Comparison of ENCODE assay signal across 13 cellular contexts in the genomic region with DNA sequence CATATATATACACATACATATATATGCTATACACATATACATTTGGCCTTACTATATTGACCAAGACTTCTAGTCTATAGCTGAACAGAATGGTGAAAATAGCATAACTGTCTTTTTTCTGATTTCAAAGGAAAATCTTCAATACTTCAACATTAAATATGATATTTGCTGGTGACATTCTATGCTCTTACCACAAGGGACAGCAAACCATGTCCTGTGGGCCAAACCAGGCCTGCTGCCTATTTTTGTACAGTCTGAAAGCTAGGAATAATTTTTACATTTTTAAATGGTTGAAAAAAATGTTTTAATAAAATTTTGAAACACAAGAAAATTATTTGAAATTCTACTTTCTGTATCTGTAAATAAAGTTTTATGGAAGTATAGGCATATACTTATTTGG.
DNase-seq lines count a peak whose midpoint lies in the region; ATAC-seq, FAIRE-seq and TF ChIP-seq lines count a peak whose summit lies in the region.
"Had no signal": no experiment of that assay in that cellular context is flagged by ENCODE, and none has a peak within 500 bp of the region (broad histone marks: within the 10 kb centered on the region; RNA-seq: fewer than 3 reads in every experiment).

No MANE protein-coding gene starts in this region.

- H4K91ac ChIP-seq in IMR-90 (ENCODE audit: insufficient read depth, low read depth, low read length), result no peak overlapping the region

- no peaks in the 10 kb centered on the region for H3K36me3 ChIP-seq in IMR-90 (ENCODE audit: control insufficient read depth, insufficient read depth, low read length)
- no peaks in the 10 kb centered on the region for H3K36me3 ChIP-seq in K562 (ENCODE audit: control insufficient read depth, insufficient read depth, low read length)
- H3K36me3 ChIP-seq: gastroesophageal sphincter, thyroid gland had no signal

- H3K4me3 ChIP-seq in IMR-90 (ENCODE audit: insufficient read depth, low read depth, low read length) (no peak overlapping the region), K562 (no peak overlapping the region)
- H3K4me3 ChIP-seq: gastroesophageal sphincter, thyroid gland had no signal

- H2BK20ac ChIP-seq in IMR-90 (ENCODE audit: low read depth, low read length), result no peak overlapping the region

- no peaks in the 10 kb centered on the region for H4K20me1 ChIP-seq in IMR-90 (ENCODE audit: insufficient read depth, low read length)
- no peaks in the 10 kb centered on the region for H4K20me1 ChIP-seq in K562 (replicated peaks; ENCODE audit: control insufficient read depth, insufficient read depth, low read length)

- H3K27ac ChIP-seq in IMR-90 (ENCODE audit: insufficient read depth, low read length), result no peak overlapping the region
- no peak overlapping the region for H3K27ac ChIP-seq in K562 (ENCODE audit: extremely low read depth, low read depth, low read length)
- H3K27ac ChIP-seq: gastroesophageal sphincter, thyroid gland had no signal

- no peaks in the 10 kb centered on the region for H3K79me2 ChIP-seq in K562 (ENCODE audit: control insufficient read depth, insufficient read depth, low read length)

- H4K5ac ChIP-seq in IMR-90 (ENCODE audit: low read depth, low read length), result no peak overlapping the region

- H3K56ac ChIP-seq in IMR-90 (ENCODE audit: extremely low read depth, insufficient read depth, low read length), result no peak overlapping the region

- H2AFZ ChIP-seq in IMR-90 (replicated peaks; ENCODE audit: low read length, poor library complexity) (no peak overlapping the region), K562 (ENCODE audit: low read depth, low read length) (no peak overlapping the region)

- no peak overlapping the region for H3K23ac ChIP-seq in IMR-90 (ENCODE audit: low read depth, low read length)

- TF ChIP-seq POLR2A in IMR-90 (IDR thresholded peaks at IDR 0.05; ENCODE audit: low read depth, low read length), result no peak
- no peak for TF ChIP-seq POLR2A in K562 (conservative IDR thresholded peaks at IDR 0.05)

- peak; percentile 34; the same call in 1 of the 2 replicates for TF ChIP-seq CTCF in IMR-90 (conservative IDR thresholded peaks at IDR 0.05; ENCODE audit: low read depth, low read length)
- TF ChIP-seq CTCF in K562 (IDR thresholded peaks at IDR 0.05 in 2 of 3, conservative IDR thresholded peaks at IDR 0.05 in 1 of 3; ENCODE audit: insufficient read depth in 2 of 3, low read depth in 1 of 3, low read length in 3 of 3), result peak in 1 of 3 experiments; percentile 26; a peak in 3 of 6 replicates
- TF ChIP-seq CTCF in neural crest cell (conservative IDR thresholded peaks at IDR 0.05), result peak; percentile 50

- intact Hi-C loops in IMR-90 (cut with micrococcal nuclease) (no loop called here), K562 (cut with micrococcal nuclease) (no loop called here)

- H2BK15ac ChIP-seq in IMR-90 (ENCODE audit: low read depth, low read length), result no peak overlapping the region

- H3K4me1 Mint-ChIP-seq in neural crest cell, result no peaks in the 10 kb centered on the region
- H3K4me1 Mint-ChIP-seq in stimulated activated memory B cell treated with anti-CD40 and anti-IgM and Interleukin-4, amounts not matched to agents 10 μg/mL and 1 μg/mL and 100 μg/mL, for 72 hours, result no peaks in the 10 kb centered on the region
- H3K4me1 Mint-ChIP-seq: activated CD4-positive, alpha-beta T cell treated with anti-CD3 and anti-CD28 coated beads for 36 hours had no signal

- no peak for FAIRE-seq in K562 (lab: Jason Lieb, UNC)

- no peaks in the 10 kb centered on the region for H3K9me3 Mint-ChIP-seq in neural crest cell
- H3K9me3 Mint-ChIP-seq in stimulated activated memory B cell treated with anti-CD40 and anti-IgM and Interleukin-4, amounts not matched to agents 10 μg/mL and 1 μg/mL and 100 μg/mL, for 72 hours, result no peaks in the 10 kb centered on the region

- TF ChIP-seq EP300 in K562 (IDR thresholded peaks at IDR 0.05; ENCODE audit: low read length), result no peak

- H3K27me3 ChIP-seq in IMR-90 (ENCODE audit: control insufficient read depth, insufficient read depth, low read length), result no peaks in the 10 kb centered on the region
- H3K27me3 ChIP-seq in K562 (ENCODE audit: control insufficient read depth in 2 of 2, insufficient read depth in 2 of 2, low read length in 2 of 2), result no peaks in the 10 kb centered on the region
- H3K27me3 ChIP-seq: gastroesophageal sphincter, thyroid gland had no signal

- H2BK5ac ChIP-seq in IMR-90 (ENCODE audit: low read depth, low read length, poor library complexity, severe bottlenecking), result no peak overlapping the region

- no peak overlapping the region for H3K18ac ChIP-seq in IMR-90 (ENCODE audit: low read depth, low read length)

- H3K9me3 ChIP-seq in IMR-90 (ENCODE audit: control insufficient read depth, insufficient read depth, low read length) (no peaks in the 10 kb centered on the region), K562 (replicated peaks; ENCODE audit: control insufficient read depth, insufficient read depth, low read depth, low read length) (no peaks in the 10 kb centered on the region)
- H3K9me3 ChIP-seq: gastroesophageal sphincter, thyroid gland had no signal

- no peak overlapping the region for H3K4ac ChIP-seq in IMR-90 (ENCODE audit: low read depth, low read length)

- no peak overlapping the region for H3K27ac Mint-ChIP-seq in neural crest cell (ENCODE audit: unreplicated experiment)
- H3K27ac Mint-ChIP-seq in stimulated activated memory B cell treated with anti-CD40 and anti-IgM and Interleukin-4, amounts not matched to agents 10 μg/mL and 1 μg/mL and 100 μg/mL, for 72 hours, result no peak overlapping the region
- H3K27ac Mint-ChIP-seq: activated CD4-positive, alpha-beta T cell treated with anti-CD3 and anti-CD28 coated beads for 36 hours had no signal

- no peak overlapping the region for H3K4me3 Mint-ChIP-seq in neural crest cell
- H3K4me3 Mint-ChIP-seq in stimulated activated memory B cell treated with anti-CD40 and anti-IgM and Interleukin-4, amounts not matched to agents 10 μg/mL and 1 μg/mL and 100 μg/mL, for 72 hours, result no peak overlapping the region
- H3K4me3 Mint-ChIP-seq: activated CD4-positive, alpha-beta T cell treated with anti-CD3 and anti-CD28 coated beads for 36 hours had no signal

- dilution Hi-C loops in IMR-90 (cut with HindIII; ENCODE audit: low sequenced_read_pairs, unreplicated experiment), result no loop called here

- in situ Hi-C loops in IMR-90 (cut with MboI; ENCODE audit: low sequenced_read_pairs), result no loop called here
- in situ Hi-C loops in K562 (cut with MboI), result no loop called here

- no peak overlapping the region for H2AK9ac ChIP-seq in IMR-90 (replicated peaks; ENCODE audit: low read depth, low read length, poor library complexity)

- H2BK120ac ChIP-seq in IMR-90 (ENCODE audit: low read depth, low read length), result no peak overlapping the region

- POLR2A ChIA-PET in IMR-90 (lab: Charles Lee; ENCODE audit: unreplicated experiment), result no interaction called here
- POLR2A ChIA-PET in K562 (lab: Yijun Ruan, JAX), result interaction anchor here (1.3 kb wide), 1 partner anchor 14 kb away, joined by 3 read pairs; no protein-coding TSS in a partner anchor

- CTCF ChIA-PET in IMR-90 (lab: Yijun Ruan, JAX), result interaction anchor here (1.0 kb wide), 1 partner anchor 13 kb away, joined by 3 read pairs; no protein-coding TSS in a partner anchor
- CTCF ChIA-PET in K562 (lab: Yijun Ruan, JAX; ENCODE audit: low intra/inter-chr PET ratio), result no interaction called here

- H4K8ac ChIP-seq in IMR-90 (ENCODE audit: low read depth in 2 of 2, low read length in 2 of 2), result no peak overlapping the region

- BruUV-seq in IMR-90 (replicated peaks; lab: Mats Ljungman, UMichigan), result no TSS peak
- no TSS peak for BruUV-seq in K562 (replicated peaks; lab: Mats Ljungman, UMichigan)

- no peaks in the 10 kb centered on the region; the same call in 1 of the 2 replicates for H3K9me1 ChIP-seq in IMR-90 (ENCODE audit: insufficient read depth, low read length)
- no peaks in the 10 kb centered on the region for H3K9me1 ChIP-seq in K562 (ENCODE audit: control insufficient read depth, insufficient read depth, low read length)

- ATAC-seq in IMR-90 (ENCODE audit: low read depth) (no peak), K562 (peak; percentile 70; the same call in 2 of the 3 replicates)
- ATAC-seq in stimulated activated memory B cell treated with anti-CD40 and anti-IgM and Interleukin-4, amounts not matched to agents 10 μg/mL and 1 μg/mL and 100 μg/mL, for 72 hours, result no peak
- ATAC-seq: activated CD4-positive, alpha-beta T cell treated with anti-CD3 and anti-CD28 coated beads for 36 hours; gastroesophageal sphincter had no signal

- H3K4me2 ChIP-seq in IMR-90 (ENCODE audit: low read depth, low read length) (no peak overlapping the region), K562 (ENCODE audit: insufficient read depth, low read length) (no peak overlapping the region)

- TF ChIP-seq RAD21 in IMR-90 (IDR thresholded peaks at IDR 0.05; ENCODE audit: low read length), result peak; percentile 42
- no peak for TF ChIP-seq RAD21 in K562 (CRISPR knock-in tag; conservative IDR thresholded peaks at IDR 0.05 in 1 of 2, IDR thresholded peaks at IDR 0.05 in 1 of 2)

- H3K79me1 ChIP-seq in IMR-90 (ENCODE audit: low read depth in 1 of 2, low read length in 2 of 2), result no peaks in the 10 kb centered on the region; a peak in 1 of 4 replicates

- H3K4me1 ChIP-seq in IMR-90 (ENCODE audit: control insufficient read depth, insufficient read depth, low read length) (no peaks in the 10 kb centered on the region), K562 (replicated peaks in 1 of 2; ENCODE audit: control insufficient read depth in 2 of 2, insufficient read depth in 2 of 2, low read length in 2 of 2) (no peaks in the 10 kb centered on the region)
- H3K4me1 ChIP-seq: gastroesophageal sphincter, thyroid gland had no signal

- H3K27me3 Mint-ChIP-seq in neural crest cell (ENCODE audit: low read depth), result no peaks in the 10 kb centered on the region
- no peaks in the 10 kb centered on the region for H3K27me3 Mint-ChIP-seq in stimulated activated memory B cell treated with anti-CD40 and anti-IgM and Interleukin-4, amounts not matched to agents 10 μg/mL and 1 μg/mL and 100 μg/mL, for 72 hours
- H3K27me3 Mint-ChIP-seq: activated CD4-positive, alpha-beta T cell treated with anti-CD3 and anti-CD28 coated beads for 36 hours had no signal

- no peak overlapping the region for H2AK5ac ChIP-seq in IMR-90 (ENCODE audit: low read depth, low read length)

- H3K14ac ChIP-seq in IMR-90 (replicated peaks; ENCODE audit: low read depth, low read length), result no peak overlapping the region

- H3K9ac ChIP-seq in IMR-90 (ENCODE audit: low read depth, low read length) (no peak overlapping the region), K562 (ENCODE audit: insufficient read depth in 1 of 2, low read depth in 2 of 2, low read length in 2 of 2) (no peak overlapping the region)

- H3K36me3 Mint-ChIP-seq in neural crest cell (ENCODE audit: low read depth), result peaks cover 3% of the 10 kb centered on the region
- H3K36me3 Mint-ChIP-seq in stimulated activated memory B cell treated with anti-CD40 and anti-IgM and Interleukin-4, amounts not matched to agents 10 μg/mL and 1 μg/mL and 100 μg/mL, for 72 hours, result peaks cover 20% of the 10 kb centered on the region

- DNase-seq in EH (ENCODE audit: low read depth), result peak; percentile 4
- peak; percentile 4 for DNase-seq in IMR-90
- DNase-seq in K562 (ENCODE audit: extremely low read depth in 1 of 4, low spot score in 3 of 4), result peak in 2 of 4 experiments; percentile 1 to 3
- no peak for DNase-seq in neural crest cell (ENCODE audit: low read depth, low spot score)
- no peak for DNase-seq in stimulated activated CD4-positive, alpha-beta T cell treated with anti-CD3 and anti-CD28 coated beads, Interleukin-4, amount 100 ng/mL, for 1 hour
- no peak for DNase-seq in DMS79 treated with DMSO at 0.1 percent for 48 hours (lab: John Stamatoyannopoulos, UW)
- DNase-seq: activated CD4-positive, alpha-beta T cell treated with anti-CD3 and anti-CD28 coated beads for 36 hours; activated effector memory CD4-positive, alpha-beta T cell treated with anti-CD3 and anti-CD28 coated beads, Interleukin-2, amount 50 U/mL, for 16 hours; NCI-H2029 treated with DMSO at 0.1 percent for 48 hours; SIG-M5; thyroid gland had no signal

Comparison
In these comparisons a context has a peak if more than half of its experiments do, and no peak if none do; other contexts are left out.
1. DNase-seq: peak in EH (single experiment) and IMR-90 (single experiment); none in neural crest cell (single experiment), stimulated activated CD4-positive, alpha-beta T cell treated with anti-CD3 and anti-CD28 coated beads, Interleukin-4, amount 100 ng/mL, for 1 hour (single experiment) and DMS79 treated with DMSO at 0.1 percent for 48 hours (single experiment).